Comparison of ENCODE assay signal across 8 cellular contexts in genomic region chr18:21685556-21685981, GRCh38. TPM values are rescaled to one million over a fixed set of nuclear protein-coding genes. Genes with fewer than 3 reads are reported as not detected.
DNase-seq lines count a peak whose midpoint lies in the region; ATAC-seq and TF ChIP-seq lines count a peak whose summit lies in the region.
"Not testable (repeated sequence)": the region's sequence is repeated elsewhere in the genome, so short reads cannot be mapped to it uniquely, and the experiment has no call there.

No MANE protein-coding gene starts in this region.

- not testable (repeated sequence) for DNase-seq in T-helper 17 cell, left lung, upper lobe of right lung

- H3K27ac Mint-ChIP-seq in T-helper 17 cell = peak overlapping the region; percentile 89

- H3K4me1 Mint-ChIP-seq in T-helper 17 cell = peaks cover 14% of the 10 kb centered on the region

- H3K27ac ChIP-seq in left lung (peak overlapping the region; percentile 13 to 71), upper lobe of right lung (peak overlapping the region; percentile 72)

- H3K4me3 ChIP-seq in left lung, upper lobe of right lung: not testable (repeated sequence)

- not testable (repeated sequence) for H3K27me3 ChIP-seq in left lung, upper lobe of right lung

- H3K4me1 ChIP-seq in left lung = peaks cover 5 to 35% of the 10 kb centered on the region in 2 donors
- H3K4me1 ChIP-seq in upper lobe of right lung = peaks cover 22% of the 10 kb centered on the region

- H3K4me3 Mint-ChIP-seq in T-helper 17 cell = not testable (repeated sequence)

- H3K9me3 ChIP-seq in T-helper 17 cell (ENCODE audit: control insufficient read depth, low read length, poor library complexity, severe bottlenecking); left lung; upper lobe of right lung: not testable (repeated sequence)

- not testable (repeated sequence) for TF ChIP-seq POLR2A in GM18505 (IDR thresholded peaks at IDR 0.05; ENCODE audit: borderline replicate concordance, extremely low read depth, insufficient read depth, insufficient read length)

- not testable (repeated sequence) for H3K27me3 Mint-ChIP-seq in T-helper 17 cell

- intact Hi-C loops in left lung (cut with DNase I) = loop anchor here in 1 of 2 donors (10.0 kb wide), 1 partner anchor 49 kb away; no protein-coding TSS in a partner anchor
- intact Hi-C loops in upper lobe of right lung (cut with DNase I) = not testable (repeated sequence)

- H3K36me3 Mint-ChIP-seq in T-helper 17 cell (ENCODE audit: low read depth) = not testable (repeated sequence)

- TF ChIP-seq CTCF in left lung (IDR thresholded peaks at IDR 0.05); upper lobe of right lung (IDR thresholded peaks at IDR 0.05): not testable (repeated sequence)

- ATAC-seq in GM18505 (IDR thresholded peaks at IDR 0.05; ENCODE audit: unreplicated experiment) (peak; percentile 80), GM19351 (IDR thresholded peaks at IDR 0.05; ENCODE audit: unreplicated experiment) (peak; percentile 78), GM21717 (IDR thresholded peaks at IDR 0.05; ENCODE audit: unreplicated experiment) (peak; percentile 74), HG02973 (IDR thresholded peaks at IDR 0.05; ENCODE audit: unreplicated experiment) (peak; percentile 67), HG03442 (IDR thresholded peaks at IDR 0.05; ENCODE audit: unreplicated experiment) (peak; percentile 72), T-helper 17 cell (peak; percentile 35), left lung (peak; percentile 6)
- ATAC-seq in upper lobe of right lung = not testable (repeated sequence)

- H3K36me3 ChIP-seq in left lung, upper lobe of right lung: not testable (repeated sequence)

RNA-seq across cellular contexts. Expression of gene ABHD3, which starts 19.0 kb away (rescaled TPM):
- total RNA-seq in T-helper 17 cell = 10 to 100 TPM; 38.6 to 39.3 TPM
- 10 to 100 TPM; 29.0 to 37.5 TPM for total RNA-seq in left lung
- total RNA-seq in upper lobe of right lung = 23.8 TPM

RNA-seq across cellular contexts. Expression of gene MIB1, which starts 55.0 kb away (rescaled TPM):
- 10 to 100 TPM; 39.0 to 45.1 TPM for total RNA-seq in T-helper 17 cell
- 10 to 100 TPM; 26.3 to 32.1 TPM for total RNA-seq in left lung
- total RNA-seq in upper lobe of right lung = 31.3 TPM
